10 cellular contexts compared by ENCODE assay signal in genomic region chr17:1229891-1230571, GRCh38. TPM values are rescaled to one million over a fixed set of nuclear protein-coding genes. Genes with fewer than 3 reads are reported as not detected.
DNase-seq lines count a peak whose midpoint lies in the region; ATAC-seq and TF ChIP-seq lines count a peak whose summit lies in the region.
"Had no signal": no experiment of that assay in that cellular context is flagged by ENCODE, and none has a peak within 500 bp of the region (broad histone marks: within the 10 kb centered on the region; RNA-seq: fewer than 3 reads in every experiment).

No MANE protein-coding gene starts in this region.

- no peak for ATAC-seq in effector memory CD8-positive, alpha-beta T cell (replicated peaks)
- ATAC-seq in GM18873 (IDR thresholded peaks at IDR 0.05; ENCODE audit: low FRiP score, unreplicated experiment) (no peak), sciatic nerve (no peak)

- H3K4me3 Mint-ChIP-seq in effector memory CD8-positive, alpha-beta T cell, result peak overlapping the region; percentile 93 to 94

- H3K27me3 ChIP-seq in DOHH2 (ENCODE audit: control insufficient read depth, low read length) (peaks cover 30% of the 10 kb centered on the region), MG63 (peaks cover 5% of the 10 kb centered on the region; the same call in 1 of the 2 replicates), prostate gland (replicated peaks; ENCODE audit: insufficient read depth) (peaks cover 4% of the 10 kb centered on the region)

- TF ChIP-seq CTCF in DOHH2 (IDR thresholded peaks at IDR 0.05; ENCODE audit: low read depth, low read length, poor library complexity, severe bottlenecking) (no peak), prostate gland (IDR thresholded peaks at IDR 0.05) (no peak)

- peak overlapping the region; percentile 100 for H3K4me3 ChIP-seq in DOHH2 (ENCODE audit: low read length)
- H3K4me3 ChIP-seq in MG63, result peak overlapping the region; percentile 40
- peak overlapping the region; percentile 43 to 47 for H3K4me3 ChIP-seq in prostate gland

- no peak for DNase-seq in MG63
- no peak for DNase-seq in effector memory CD8-positive, alpha-beta T cell
- DNase-seq in prostate gland (ENCODE audit: low spot score), result no peak
- DNase-seq in AML-193 (lab: John Stamatoyannopoulos, UW), result no peak
- DNase-seq in cerebellar cortex (ENCODE audit: low spot score), result no peak
- no peak for DNase-seq in sciatic nerve (ENCODE audit: low spot score)

- peaks cover 32% of the 10 kb centered on the region for H3K36me3 ChIP-seq in DOHH2 (ENCODE audit: control insufficient read depth, low read length)
- H3K36me3 ChIP-seq in MG63, result no peaks in the 10 kb centered on the region
- no peaks in the 10 kb centered on the region for H3K36me3 ChIP-seq in prostate gland

- H3K9me3 ChIP-seq in DOHH2 (ENCODE audit: control insufficient read depth, insufficient read depth, low read length) (no peaks in the 10 kb centered on the region), MG63 (no peaks in the 10 kb centered on the region), prostate gland (no peaks in the 10 kb centered on the region)

- H3K36me3 Mint-ChIP-seq in effector memory CD8-positive, alpha-beta T cell (ENCODE audit: insufficient read depth), result peaks cover 2% of the 10 kb centered on the region

- peaks cover 42 to 66% of the 10 kb centered on the region in 2 donors for H3K27me3 Mint-ChIP-seq in effector memory CD8-positive, alpha-beta T cell

- H3K4me1 Mint-ChIP-seq in effector memory CD8-positive, alpha-beta T cell (ENCODE audit: low read depth in 2 of 2), result peaks cover 13 to 15% of the 10 kb centered on the region in 2 donors

- H4K20me1 ChIP-seq in DOHH2 (ENCODE audit: control insufficient read depth, insufficient read depth, low read depth, low read length), result peaks cover 30% of the 10 kb centered on the region

- peak overlapping the region; percentile 100 for H3K4me2 ChIP-seq in DOHH2 (ENCODE audit: low read length)

- peak overlapping the region; percentile 86; the same call in 1 of the 2 replicates for H3K27ac ChIP-seq in DOHH2 (ENCODE audit: low read depth, low read length)
- H3K27ac ChIP-seq in prostate gland, result peak overlapping the region in 1 of 2 donors; percentile 5

- no peak for TF ChIP-seq POLR2A in prostate gland (IDR thresholded peaks at IDR 0.05)

- H3K4me1 ChIP-seq in DOHH2 (ENCODE audit: control insufficient read depth, low read length) (peaks cover 34% of the 10 kb centered on the region), prostate gland (replicated peaks) (peaks cover 9% of the 10 kb centered on the region)

- WGBS in prostate gland, result 37% methylated on average over 32 of the region's 59 CpGs

- no peaks in the 10 kb centered on the region for H3K9me2 ChIP-seq in DOHH2 (replicated peaks; ENCODE audit: control insufficient read depth, low read length)

- H3K27ac Mint-ChIP-seq in effector memory CD8-positive, alpha-beta T cell, result peak overlapping the region; percentile 88 to 94

- intact Hi-C loops in prostate gland (cut with DNase I) (no loop called here), sciatic nerve (cut with DNase I) (no loop called here)

- H3K9me3 Mint-ChIP-seq in effector memory CD8-positive, alpha-beta T cell, result no peaks in the 10 kb centered on the region

- H3F3A ChIP-seq in DOHH2 (ENCODE audit: control insufficient read depth, insufficient read depth), result peaks cover 6% of the 10 kb centered on the region; the same call in 1 of the 2 replicates

- H3K79me2 ChIP-seq in DOHH2 (ENCODE audit: control insufficient read depth, low read length), result peaks cover 50% of the 10 kb centered on the region

RNA-seq across cellular contexts. Expression of gene BHLHA9, which starts 40.2 kb away (rescaled TPM):
- not detected in 2 replicates for total RNA-seq in MG63 (2014; rRNA removed; shearing (Covaris generic); ENCODE audit: low replicate concordance)
- not detected for total RNA-seq in prostate gland
- not detected for total RNA-seq in sciatic nerve
- total RNA-seq: epithelial cell of proximal tubule, HT-29 had no signal

RNA-seq across cellular contexts. Expression of gene TRARG1, which starts 49.4 kb away (rescaled TPM):
- total RNA-seq in MG63 (2014; rRNA removed; shearing (Covaris generic); ENCODE audit: low replicate concordance), result not detected in 2 replicates
- total RNA-seq in prostate gland (under 1 TPM in 1 of 2 donors, not detected in 1; 0.40 TPM), sciatic nerve (5.3 TPM)
- total RNA-seq: epithelial cell of proximal tubule, HT-29 had no signal

RNA-seq across cellular contexts. Expression of gene ABR, which starts 50.2 kb away (rescaled TPM):
- total RNA-seq in MG63 (2014; rRNA removed; shearing (Covaris generic); ENCODE audit: low replicate concordance), result 7.3 and 24.0 TPM in 2 replicates
- total RNA-seq in prostate gland, result 10 to 100 TPM; 80.7 to 82.7 TPM
- 110 TPM for total RNA-seq in sciatic nerve

Comparison
In these comparisons a context has a peak if more than half of its experiments do, and no peak if none do; other contexts are left out.
1. H3K4me3 ChIP-seq: peak in every context shown above with its lines; median percentile 100 in DOHH2; 45 in prostate gland; 40 in MG63.